28 cellular contexts compared by ENCODE assay signal in genomic region chr12:127923501-127923900, GRCh38.
"Had no signal": no experiment of that assay in that cellular context is flagged by ENCODE, and none has a peak within 500 bp of the region (broad histone marks: within the 10 kb centered on the region; RNA-seq: fewer than 3 reads in every experiment).

No MANE protein-coding gene starts in this region.

- FAIRE-seq: colon, endothelial cell of umbilical vein, frontal cortex had no signal

- H3K27ac Mint-ChIP-seq: dendritic cell treated with granulocyte-macrophage colony-stimulating factor and Interleukin-4, amounts not matched to agents 40 ng/mL and 50 ng/mL, for 4 days; effector memory CD8-positive, alpha-beta T cell; endodermal cell had no signal

- H3K27me3 ChIP-seq: colonic mucosa, dorsolateral prefrontal cortex, esophagus muscularis mucosa, esophagus squamous epithelium, foreskin keratinocyte, gastrocnemius medialis, gastroesophageal sphincter, heart left ventricle, heart right ventricle had no signal

- H3K4me1 Mint-ChIP-seq: endodermal cell had no signal

- H3K27ac ChIP-seq: colonic mucosa, coronary artery, epithelial cell of prostate, esophagus muscularis mucosa, esophagus squamous epithelium, foreskin keratinocyte, gastrocnemius medialis, gastroesophageal sphincter, heart left ventricle, heart right ventricle had no signal

- H3K4me3 Mint-ChIP-seq: dendritic cell treated with granulocyte-macrophage colony-stimulating factor and Interleukin-4, amounts not matched to agents 40 ng/mL and 50 ng/mL, for 4 days; effector memory CD8-positive, alpha-beta T cell; endodermal cell had no signal

- H3K27me3 Mint-ChIP-seq: dendritic cell treated with granulocyte-macrophage colony-stimulating factor and Interleukin-4, amounts not matched to agents 40 ng/mL and 50 ng/mL, for 4 days; effector memory CD8-positive, alpha-beta T cell had no signal

- ATAC-seq: effector memory CD8-positive, alpha-beta T cell; esophagus mucosa; foreskin keratinocyte; gastrocnemius medialis; gastroesophageal sphincter; heart left ventricle; heart right ventricle had no signal

- H3K9me3 Mint-ChIP-seq: dendritic cell treated with granulocyte-macrophage colony-stimulating factor and Interleukin-4, amounts not matched to agents 40 ng/mL and 50 ng/mL, for 4 days; endodermal cell had no signal

- H3K36me3 ChIP-seq: colonic mucosa, esophagus muscularis mucosa, esophagus squamous epithelium, gastrocnemius medialis, gastroesophageal sphincter, heart left ventricle, heart right ventricle had no signal

- H3K4me3 ChIP-seq: colonic mucosa, coronary artery, dorsolateral prefrontal cortex, esophagus muscularis mucosa, esophagus squamous epithelium, gastrocnemius medialis, gastroesophageal sphincter, heart left ventricle, heart right ventricle had no signal

- H3K9me3 ChIP-seq: colonic mucosa, esophagus muscularis mucosa, esophagus squamous epithelium, gastrocnemius medialis, gastroesophageal sphincter, heart left ventricle, heart right ventricle had no signal

- H3K4me1 ChIP-seq: colonic mucosa, foreskin keratinocyte, gastrocnemius medialis had no signal

- DNase-seq: colonic mucosa; cortex of kidney; dermis blood vessel endothelial cell; dorsolateral prefrontal cortex; effector CD4-positive, alpha-beta T cell; effector CD8-positive, alpha-beta T cell; effector memory CD4-positive, alpha-beta T cell; effector memory CD8-positive, alpha-beta T cell; endodermal cell; erythroblast; esophagus squamous epithelium; foreskin fibroblast; foreskin keratinocyte; foreskin melanocyte; gastrocnemius medialis; glutamatergic neuron; head of caudate nucleus; heart left ventricle; heart right ventricle had no signal
